In genomic region chr19:46728208-46728607, GRCh38 we compare ENCODE assay signal across 2 cellular contexts.
TF ChIP-seq lines count a peak whose summit lies in the region.

No MANE protein-coding gene starts in this region.

TF ChIP-seq in H1, 55 proteins besides CTCF, POLR2A, EP300 and RAD21:
- TF ChIP-seq, protein P1, sequence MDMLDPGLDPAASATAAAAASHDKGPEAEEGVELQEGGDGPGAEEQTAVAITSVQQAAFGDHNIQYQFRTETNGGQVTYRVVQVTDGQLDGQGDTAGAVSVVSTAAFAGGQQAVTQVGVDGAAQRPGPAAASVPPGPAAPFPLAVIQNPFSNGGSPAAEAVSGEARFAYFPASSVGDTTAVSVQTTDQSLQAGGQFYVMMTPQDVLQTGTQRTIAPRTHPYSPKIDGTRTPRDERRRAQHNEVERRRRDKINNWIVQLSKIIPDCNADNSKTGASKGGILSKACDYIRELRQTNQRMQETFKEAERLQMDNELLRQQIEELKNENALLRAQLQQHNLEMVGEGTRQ (IDR thresholded peaks at IDR 0.05; ENCODE audit: low read length): no peak
- TF ChIP-seq SUZ12 (IDR thresholded peaks at IDR 0.05; ENCODE audit: low read length) (no peak), CHD2 (IDR thresholded peaks at IDR 0.05; ENCODE audit: low read length) (no peak), MAFK (IDR thresholded peaks at IDR 0.05; ENCODE audit: low read depth, low read length) (no peak), RNF2 (IDR thresholded peaks at IDR 0.05; ENCODE audit: borderline replicate concordance, low read depth, low read length, missing control alignments, poor library complexity, severe bottlenecking) (no peak), YY1 (IDR thresholded peaks at IDR 0.05; ENCODE audit: low read depth, low read length) (no peak), POLR2AphosphoS5 (IDR thresholded peaks at IDR 0.05; ENCODE audit: low read depth, low read length) (no peak), SRF (IDR thresholded peaks at IDR 0.05; ENCODE audit: low read depth, low read length) (no peak), NANOG (IDR thresholded peaks at IDR 0.05; ENCODE audit: insufficient read depth, low read depth, low read length, poor library complexity, severe bottlenecking) (no peak), EZH2 (IDR thresholded peaks at IDR 0.05; ENCODE audit: low read depth, low read length, severe bottlenecking) (no peak), KDM1A (IDR thresholded peaks at IDR 0.05; ENCODE audit: borderline replicate concordance, low read length) (no peak), RFX5 (IDR thresholded peaks at IDR 0.05; ENCODE audit: borderline replicate concordance, low read depth, low read length) (no peak), BCL11A (IDR thresholded peaks at IDR 0.05; ENCODE audit: low read depth in 2 of 2, low read length in 2 of 2) (no peak), PHF8 (conservative IDR thresholded peaks at IDR 0.05; ENCODE audit: low read depth, low read length) (no peak), GTF2F1 (IDR thresholded peaks at IDR 0.05; ENCODE audit: borderline replicate concordance, low read depth, low read length) (no peak)
TF ChIP-seq in H1: peak in this region for 0.

TF ChIP-seq in HepG2, 621 proteins besides CTCF, POLR2A, EP300 and RAD21:
- TF ChIP-seq NFKB2 (CRISPR knock-in tag; IDR thresholded peaks at IDR 0.05; ENCODE audit: borderline replicate concordance) (peak; percentile 18; the same call in 1 of the 2 replicates), ZNF83 (CRISPR knock-in tag; IDR thresholded peaks at IDR 0.05; ENCODE audit: borderline replicate concordance) (no peak), ZMYM2 (CRISPR knock-in tag; IDR thresholded peaks at IDR 0.05) (no peak), AGO2 (optimal IDR thresholded peaks at IDR 0.05; ENCODE audit: low read depth, low read length) (peak; percentile 42), CEBPZ (IDR thresholded peaks at IDR 0.05; ENCODE audit: low read length) (no peak), PITX1 (CRISPR knock-in tag; IDR thresholded peaks at IDR 0.05) (no peak)
